Comparison of ENCODE assay signal across 1 cellular context in the genomic region with DNA sequence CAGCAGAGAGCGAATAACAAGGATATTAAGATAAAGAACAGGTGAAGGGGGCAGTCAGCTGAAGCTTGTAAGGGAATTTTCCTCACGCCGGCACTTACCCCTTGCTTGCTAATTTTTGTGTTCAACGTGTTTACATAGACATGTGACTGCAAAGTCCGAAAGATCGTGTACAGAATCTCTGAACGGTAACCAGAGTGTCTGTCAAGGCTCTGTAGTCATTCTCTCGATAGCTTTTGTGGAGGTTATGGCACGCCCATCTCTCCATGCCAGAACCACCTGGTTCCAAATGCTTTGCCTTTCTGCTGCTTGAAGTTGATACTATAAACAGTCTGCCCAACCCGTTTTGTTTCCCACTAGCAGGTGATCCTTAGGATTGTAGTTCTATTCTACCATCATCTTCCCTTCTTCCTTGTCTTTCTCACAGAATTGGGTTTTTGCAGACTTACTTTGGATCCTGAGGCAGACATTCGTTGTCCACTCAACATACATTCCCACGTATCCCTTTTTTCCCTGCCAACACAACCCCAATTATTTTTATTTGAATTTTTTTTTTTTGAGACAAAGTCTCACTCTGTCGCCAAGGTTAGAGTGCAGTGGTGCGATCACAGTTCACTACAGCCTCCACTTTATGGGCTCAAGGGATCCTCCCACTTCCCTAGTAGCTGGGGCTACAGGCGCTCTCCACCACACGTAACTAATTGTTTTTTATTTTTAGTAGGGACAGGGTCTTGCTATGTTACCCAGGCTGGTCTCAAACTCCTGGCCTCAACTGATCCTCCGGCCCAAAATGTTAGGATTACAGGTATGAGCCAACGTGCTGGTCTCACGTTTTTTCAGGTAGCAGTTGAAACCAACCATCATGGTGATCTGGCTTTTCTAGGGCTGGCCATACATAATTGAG.
TF ChIP-seq lines count a peak whose summit lies in the region.

No MANE protein-coding gene starts in this region.

TF ChIP-seq in GM12878, 131 proteins besides CTCF, POLR2A, EP300 and RAD21 (continued from another document):
- TF ChIP-seq FOS (IDR thresholded peaks at IDR 0.05; ENCODE audit: borderline replicate concordance, extremely low read depth, insufficient read length), result no peak
TF ChIP-seq in GM12878: peak in this region for 4.
